ENCODE assay signal across 1 cellular context in the genomic region with DNA sequence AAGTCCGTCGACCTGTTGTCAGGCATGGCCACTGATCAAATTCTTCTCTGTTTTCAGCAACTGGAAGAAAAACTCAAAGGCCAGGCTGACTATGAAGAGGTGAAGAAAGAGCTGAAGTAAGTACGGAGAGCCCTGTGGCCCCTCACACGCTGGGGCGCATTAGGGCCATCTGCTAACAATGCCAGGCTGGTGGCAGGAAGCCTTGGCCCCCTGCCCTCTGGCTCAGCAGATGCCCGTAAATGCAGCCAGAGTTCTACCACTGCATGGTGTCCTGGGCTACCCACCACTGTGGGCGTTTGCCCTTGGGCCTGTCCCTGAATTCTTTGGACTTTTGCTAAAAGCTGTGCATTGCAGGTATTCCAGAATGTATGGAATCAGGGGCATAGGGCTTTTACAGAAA.
TF ChIP-seq lines count a peak whose summit lies in the region.

No MANE protein-coding gene starts in this region.

TF ChIP-seq in SK-N-SH, 30 proteins besides CTCF, POLR2A, EP300 and RAD21 (continued from another document):
- TF ChIP-seq REST (IDR thresholded peaks at IDR 0.05; ENCODE audit: low read depth, low read length) (no peak), RFX5 (IDR thresholded peaks at IDR 0.05; ENCODE audit: low read length) (no peak), GATA2 (CRISPR knock-in tag; IDR thresholded peaks at IDR 0.05) (no peak), GABPA (IDR thresholded peaks at IDR 0.05; ENCODE audit: low read depth) (no peak), TEAD4 (IDR thresholded peaks at IDR 0.05; ENCODE audit: borderline replicate concordance, insufficient read depth) (no peak), CHD2 (IDR thresholded peaks at IDR 0.05; ENCODE audit: low read length, partially characterized antibody) (no peak)
- TF ChIP-seq, protein P1, sequence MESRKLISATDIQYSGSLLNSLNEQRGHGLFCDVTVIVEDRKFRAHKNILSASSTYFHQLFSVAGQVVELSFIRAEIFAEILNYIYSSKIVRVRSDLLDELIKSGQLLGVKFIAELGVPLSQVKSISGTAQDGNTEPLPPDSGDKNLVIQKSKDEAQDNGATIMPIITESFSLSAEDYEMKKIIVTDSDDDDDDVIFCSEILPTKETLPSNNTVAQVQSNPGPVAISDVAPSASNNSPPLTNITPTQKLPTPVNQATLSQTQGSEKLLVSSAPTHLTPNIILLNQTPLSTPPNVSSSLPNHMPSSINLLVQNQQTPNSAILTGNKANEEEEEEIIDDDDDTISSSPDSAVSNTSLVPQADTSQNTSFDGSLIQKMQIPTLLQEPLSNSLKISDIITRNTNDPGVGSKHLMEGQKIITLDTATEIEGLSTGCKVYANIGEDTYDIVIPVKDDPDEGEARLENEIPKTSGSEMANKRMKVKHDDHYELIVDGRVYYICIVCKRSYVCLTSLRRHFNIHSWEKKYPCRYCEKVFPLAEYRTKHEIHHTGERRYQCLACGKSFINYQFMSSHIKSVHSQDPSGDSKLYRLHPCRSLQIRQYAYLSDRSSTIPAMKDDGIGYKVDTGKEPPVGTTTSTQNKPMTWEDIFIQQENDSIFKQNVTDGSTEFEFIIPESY (IDR thresholded peaks at IDR 0.05; ENCODE audit: borderline replicate concordance, low read depth), result no peak
